11 cellular contexts compared by ENCODE assay signal in the genomic region with DNA sequence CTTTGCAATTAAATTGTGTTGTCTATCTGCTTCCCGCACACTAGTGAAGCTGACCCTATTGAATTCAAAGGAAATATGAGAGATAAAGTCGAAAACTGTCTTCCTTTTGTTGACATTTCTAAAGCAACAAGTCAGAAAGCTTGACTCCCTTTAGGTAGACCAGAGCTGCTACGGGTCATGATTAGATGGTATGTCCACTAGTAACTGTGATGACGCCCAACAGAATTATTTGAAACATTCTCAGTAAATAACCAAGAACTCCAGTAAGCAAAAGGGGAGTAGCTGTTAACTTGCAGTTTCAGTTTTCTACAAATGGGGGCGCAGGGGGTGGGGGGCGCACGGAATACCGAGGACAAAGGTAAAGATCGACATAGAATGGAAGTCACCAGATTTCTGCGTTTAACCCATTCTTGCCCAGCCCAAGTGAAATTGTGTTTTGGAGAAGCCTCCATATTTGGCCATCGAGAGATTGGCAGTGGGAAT. TPM values are rescaled to one million over a fixed set of nuclear protein-coding genes. Genes with fewer than 3 reads are reported as not detected.
DNase-seq lines count a peak whose midpoint lies in the region; ATAC-seq, FAIRE-seq and TF ChIP-seq lines count a peak whose summit lies in the region.
"Had no signal": no experiment of that assay in that cellular context is flagged by ENCODE, and none has a peak within 500 bp of the region (broad histone marks: within the 10 kb centered on the region; RNA-seq: fewer than 3 reads in every experiment).

No MANE protein-coding gene starts in this region.

- H3K27me3 ChIP-seq in ACC112 (ENCODE audit: insufficient read depth, low read length) (no peaks in the 10 kb centered on the region), Panc1 (ENCODE audit: control insufficient read depth, insufficient read depth, low read length) (no peaks in the 10 kb centered on the region), esophagus muscularis mucosa (no peaks in the 10 kb centered on the region), lower lobe of right lung (ENCODE audit: low read depth) (no peaks in the 10 kb centered on the region)

- FAIRE-seq in GM12891 (lab: Jason Lieb, UNC), result no peak

- no peaks in the 10 kb centered on the region for H3K9me3 ChIP-seq in Panc1 (ENCODE audit: control insufficient read depth, insufficient read depth, low read depth, low read length)
- H3K9me3 ChIP-seq in esophagus muscularis mucosa, result no peaks in the 10 kb centered on the region
- no peaks in the 10 kb centered on the region for H3K9me3 ChIP-seq in lower lobe of right lung

- DNase-seq in Panc1 (ENCODE audit: low read depth, low spot score) (no peak), esophagus muscularis mucosa (ENCODE audit: extremely low spot score) (no peak), lower lobe of right lung (no peak), posterior cingulate gyrus (no peak), NCI-H1417 treated with DMSO at 0.1 percent for 48 hours (lab: John Stamatoyannopoulos, UW) (no peak), GM12891 (ENCODE audit: insufficient read length, low spot score) (no peak)
- DNase-seq: activated CD4-positive, CD25-positive, alpha-beta regulatory T cell treated with anti-CD3 and anti-CD28 coated beads, Interleukin-2, amount 50 U/mL, for 72 hours; DND-41; SHP77 treated with DMSO at 0.1 percent for 48 hours had no signal

- TF ChIP-seq EP300 in esophagus muscularis mucosa (IDR thresholded peaks at IDR 0.05), result no peak

- CTCF ChIA-PET in Panc1 (lab: Charles Lee), result no interaction called here

- H2AFZ ChIP-seq in ACC112 (ENCODE audit: low read length, unreplicated experiment), result no peak overlapping the region

- H3K36me3 ChIP-seq in ACC112 (ENCODE audit: insufficient read depth, low read length) (0 out of 2 replicates have a peak, but pooled peaks cover 9% of the 10 kb centered on the region), Panc1 (ENCODE audit: control insufficient read depth, insufficient read depth, low read length) (peaks cover 7% of the 10 kb centered on the region; the same call in 1 of the 2 replicates), esophagus muscularis mucosa (no peaks in the 10 kb centered on the region), lower lobe of right lung (no peaks in the 10 kb centered on the region)

- no peak overlapping the region for H3K4me3 ChIP-seq in ACC112 (ENCODE audit: low read depth, low read length)
- peak overlapping the region; percentile 8 to 12; a peak in 3 of 4 replicates for H3K4me3 ChIP-seq in Panc1 (ENCODE audit: low read depth in 2 of 2, low read length in 2 of 2)
- no peak overlapping the region for H3K4me3 ChIP-seq in esophagus muscularis mucosa
- H3K4me3 ChIP-seq in lower lobe of right lung, result no peak overlapping the region

- in situ Hi-C loops in Panc1 (cut with HindIII; ENCODE audit: low pct_unique_long_range_greater_than_20kb, low sequenced_read_pairs), result no loop called here

- WGBS in esophagus muscularis mucosa, result 67% methylated on average over 11 of the region's 11 CpGs

- TF ChIP-seq CTCF in Panc1 (IDR thresholded peaks at IDR 0.05), result peak; percentile 62
- no peak for TF ChIP-seq CTCF in esophagus muscularis mucosa (IDR thresholded peaks at IDR 0.05)
- no peak for TF ChIP-seq CTCF in lower lobe of right lung (IDR thresholded peaks at IDR 0.05)

- intact Hi-C loops in Panc1 (cut with micrococcal nuclease; ENCODE audit: unreplicated experiment), result no loop called here
- intact Hi-C loops in esophagus muscularis mucosa (cut with DNase I), result no loop called here
- intact Hi-C loops in lower lobe of right lung (cut with DNase I), result no loop called here
- intact Hi-C loops in posterior cingulate gyrus (cut with DNase I), result no loop called here

- peaks cover 91% of the 10 kb centered on the region for H3K79me2 ChIP-seq in ACC112 (ENCODE audit: control insufficient read depth, insufficient read depth, low read length, unreplicated experiment)

- H3K4me1 ChIP-seq in ACC112 (ENCODE audit: control insufficient read depth, insufficient read depth, low read length, unreplicated experiment), result peaks cover 73% of the 10 kb centered on the region
- peaks cover 94% of the 10 kb centered on the region for H3K4me1 ChIP-seq in Panc1 (ENCODE audit: control insufficient read depth, insufficient read depth, low read length)
- H3K4me1 ChIP-seq in esophagus muscularis mucosa, result peaks cover 86 to 99% (median 97%) of the 10 kb centered on the region in 4 donors
- peaks cover 78% of the 10 kb centered on the region for H3K4me1 ChIP-seq in lower lobe of right lung

- no TSS peak for BruUV-seq in Panc1 (replicated peaks; lab: Mats Ljungman, UMichigan)

- ATAC-seq in Panc1, result peak; percentile 65
- ATAC-seq in lower lobe of right lung, result no peak
- ATAC-seq in HG03159 (IDR thresholded peaks at IDR 0.05; ENCODE audit: unreplicated experiment), result no peak

- H3K27ac ChIP-seq in ACC112 (ENCODE audit: low read depth, low read length) (peak overlapping the region; percentile 60), Panc1 (ENCODE audit: low read length) (peak overlapping the region; percentile 96), esophagus muscularis mucosa (replicated peaks in 1 of 4) (peak overlapping the region; percentile 2 to 50 (median 48)), lower lobe of right lung (peak overlapping the region; percentile 9)

- no peak for TF ChIP-seq POLR2A in esophagus muscularis mucosa (IDR thresholded peaks at IDR 0.05; ENCODE audit: low read depth)
- TF ChIP-seq POLR2A in GM12891 (IDR thresholded peaks at IDR 0.05; ENCODE audit: low read depth, low read length), result no peak

- POLR2A ChIA-PET in Panc1 (lab: Charles Lee), result interaction anchor here (0.6 to 0.9 kb wide), 3 partner anchors 10 to 54 kb away, joined by 4 to 14 read pairs (median 4); no protein-coding TSS in a partner anchor

TF ChIP-seq in GM12891, 5 proteins besides CTCF, POLR2A, EP300 and RAD21:
- TF ChIP-seq SPI1 (IDR thresholded peaks at IDR 0.05; ENCODE audit: low read depth, low read length), result no peak
- no peak for TF ChIP-seq PAX5 (IDR thresholded peaks at IDR 0.05; ENCODE audit: insufficient read depth, low read length, severe bottlenecking)
- no peak for TF ChIP-seq POLR2AphosphoS5 (IDR thresholded peaks at IDR 0.05; ENCODE audit: low read depth, low read length)
- no peak for TF ChIP-seq TAF1 (IDR thresholded peaks at IDR 0.05; ENCODE audit: low read depth, low read length)
TF ChIP-seq in GM12891: peak in this region for 0.

RNA-seq across cellular contexts. Expression of a gene that starts 56.4 kb away (rescaled TPM):
- total RNA-seq in Panc1 (2021; ENCODE audit: unreplicated experiment), result 290 TPM
- 285 TPM for polyA plus RNA-seq in Panc1 (2012; ENCODE audit: insufficient read length)
- total RNA-seq in esophagus muscularis mucosa, result 100 to 1,000 TPM; 140 to 429 (median 201) TPM
- total RNA-seq in lower lobe of right lung, result 105 TPM
- polyA plus RNA-seq in GM12891 (2012; ENCODE audit: low read depth, missing spikeins), result 3.7 TPM

Comparison
In these comparisons a context has a peak if more than half of its experiments do, and no peak if none do; other contexts are left out.
1. H3K27ac ChIP-seq: peak in every context shown above with its lines; median percentile 96 in Panc1; 60 in ACC112; 48 in esophagus muscularis mucosa; 9 in lower lobe of right lung.
2. H3K4me3 ChIP-seq: peak in Panc1 (2 of 2); none in ACC112 (single experiment), esophagus muscularis mucosa (0 of 4) and lower lobe of right lung (single experiment).